ENCODE assay signal across 8 cellular contexts in genomic region chr7:22110227-22110839, GRCh38.
DNase-seq lines count a peak whose midpoint lies in the region; ATAC-seq and TF ChIP-seq lines count a peak whose summit lies in the region.

No MANE protein-coding gene starts in this region.

- TF ChIP-seq CTCF in GM06990 (IDR thresholded peaks at IDR 0.05; ENCODE audit: insufficient read depth, low read length, poor library complexity, severe bottlenecking): peak; percentile 73
- peak; percentile 83 to 88 (median 86) for TF ChIP-seq CTCF in ascending aorta (IDR thresholded peaks at IDR 0.05)

- H3K27me3 Mint-ChIP-seq in T-helper 2 cell treated with Interferon-gamma antibody and Interleukin-4, amounts not matched to agents 5 μg/mL and 100 μg/mL, for 36 hours (ENCODE audit: low read depth): peaks cover 6% of the 10 kb centered on the region

- intact Hi-C loops in ascending aorta (cut with DNase I): loop anchor here (1.0 to 5.0 kb wide), 2 partner anchors 146 to 182 kb away; no protein-coding TSS in a partner anchor

- no peak overlapping the region for H3K27ac ChIP-seq in ascending aorta

- H3K4me1 Mint-ChIP-seq in T-helper 2 cell treated with Interferon-gamma antibody and Interleukin-4, amounts not matched to agents 5 μg/mL and 100 μg/mL, for 36 hours (ENCODE audit: low read depth): peaks cover 5% of the 10 kb centered on the region

- no peaks in the 10 kb centered on the region for H3K9me3 Mint-ChIP-seq in T-helper 2 cell treated with Interferon-gamma antibody and Interleukin-4, amounts not matched to agents 5 μg/mL and 100 μg/mL, for 36 hours

- DNase-seq in GM06990 (ENCODE audit: extremely low read depth, insufficient read length) (peak; percentile 31), NCI-H1930 (lab: John Stamatoyannopoulos, UW) (peak; percentile 43 to 80), ascending aorta (ENCODE audit: low spot score in 2 of 2) (peak in 1 of 2 donors; percentile 79), hepatic stellate cell (ENCODE audit: low spot score) (peak; percentile 75), skeletal muscle cell (ENCODE audit: low read depth) (peak; percentile 56), cortex of kidney (lab: John Stamatoyannopoulos, UW) (no peak)
- peak; percentile 53 for DNase-seq in T-helper 2 cell treated with Interferon-gamma antibody and Interleukin-4, amounts not matched to agents 5 μg/mL and 100 μg/mL, for 36 hours (ENCODE audit: low spot score)

- H3K4me3 Mint-ChIP-seq in T-helper 2 cell treated with Interferon-gamma antibody and Interleukin-4, amounts not matched to agents 5 μg/mL and 100 μg/mL, for 36 hours: no peak overlapping the region

- peak; percentile 75 for ATAC-seq in HG02642 (IDR thresholded peaks at IDR 0.05; ENCODE audit: poor library complexity, unreplicated experiment)

- H3K36me3 Mint-ChIP-seq in T-helper 2 cell treated with Interferon-gamma antibody and Interleukin-4, amounts not matched to agents 5 μg/mL and 100 μg/mL, for 36 hours (ENCODE audit: low read depth): no peaks in the 10 kb centered on the region

- H3K27me3 ChIP-seq in GM06990 (replicated peaks; ENCODE audit: control insufficient read depth, insufficient read depth, low read length): no peaks in the 10 kb centered on the region
- peaks cover 4% of the 10 kb centered on the region for H3K27me3 ChIP-seq in ascending aorta

- H3K9me3 ChIP-seq in ascending aorta: no peaks in the 10 kb centered on the region

- no peaks in the 10 kb centered on the region for H3K36me3 ChIP-seq in GM06990 (ENCODE audit: control insufficient read depth, insufficient read depth, low read length)
- no peaks in the 10 kb centered on the region for H3K36me3 ChIP-seq in ascending aorta

- H3K27ac Mint-ChIP-seq in T-helper 2 cell treated with Interferon-gamma antibody and Interleukin-4, amounts not matched to agents 5 μg/mL and 100 μg/mL, for 36 hours: no peak overlapping the region

- H3K4me1 ChIP-seq in ascending aorta: no peaks in the 10 kb centered on the region

- H3K4me3 ChIP-seq in GM06990 (replicated peaks; ENCODE audit: low read depth, low read length) (no peak overlapping the region), ascending aorta (no peak overlapping the region), skeletal muscle cell (ENCODE audit: low read depth, low read length) (no peak overlapping the region)
